1 cellular context compared by ENCODE assay signal in genomic region chr7:105429746-105430612, GRCh38.
A peak's percentile ranks its signal among the peaks of the same experiment; 100 is the strongest.
TF ChIP-seq lines count a peak whose summit lies in the region.

No MANE protein-coding gene starts in this region.

TF ChIP-seq in HepG2, 621 proteins besides CTCF, POLR2A, EP300 and RAD21 (continued from another document):
- TF ChIP-seq ARID5B (CRISPR knock-in tag; IDR thresholded peaks at IDR 0.05): peak; percentile 11; the same call in 1 of the 2 replicates
- TF ChIP-seq ZNF337 (CRISPR knock-in tag; IDR thresholded peaks at IDR 0.05; ENCODE audit: borderline replicate concordance, low read depth): no peak
- no peak for TF ChIP-seq GLI4 (CRISPR knock-in tag; IDR thresholded peaks at IDR 0.05; ENCODE audit: borderline replicate concordance)
- TF ChIP-seq HMGXB4 (CRISPR knock-in tag; IDR thresholded peaks at IDR 0.05; ENCODE audit: borderline replicate concordance in 1 of 2, low read depth in 1 of 2): no peak
- TF ChIP-seq NR3C1 (CRISPR knock-in tag; IDR thresholded peaks at IDR 0.05): no peak
- no peak for TF ChIP-seq TGIF2 (CRISPR knock-in tag; IDR thresholded peaks at IDR 0.05)
- no peak for TF ChIP-seq SNAPC5 (CRISPR knock-in tag; IDR thresholded peaks at IDR 0.05; ENCODE audit: borderline replicate concordance)
- TF ChIP-seq ZNF101 (CRISPR knock-in tag; IDR thresholded peaks at IDR 0.05; ENCODE audit: borderline replicate concordance, low read depth): no peak
- TF ChIP-seq KDM5B (CRISPR knock-in tag; IDR thresholded peaks at IDR 0.05; ENCODE audit: borderline replicate concordance): no peak
- no peak for TF ChIP-seq ZNF343 (CRISPR knock-in tag; IDR thresholded peaks at IDR 0.05)
- TF ChIP-seq TFDP1 (CRISPR knock-in tag; IDR thresholded peaks at IDR 0.05; ENCODE audit: borderline replicate concordance): no peak
- peak; percentile 67; the same call in 1 of the 2 replicates for TF ChIP-seq SMC3 (IDR thresholded peaks at IDR 0.05; ENCODE audit: low read length)
- TF ChIP-seq E2F1 (CRISPR knock-in tag; IDR thresholded peaks at IDR 0.05): no peak
- peak; percentile 61; the same call in 1 of the 2 replicates for TF ChIP-seq MIXL1 (CRISPR knock-in tag; IDR thresholded peaks at IDR 0.05)
- TF ChIP-seq ZGPAT (CRISPR knock-in tag; IDR thresholded peaks at IDR 0.05): no peak
- TF ChIP-seq ZNF18 (CRISPR knock-in tag; IDR thresholded peaks at IDR 0.05; ENCODE audit: insufficient replicate concordance): no peak
- TF ChIP-seq ZNF547 (CRISPR knock-in tag; IDR thresholded peaks at IDR 0.05): no peak
- TF ChIP-seq ZNF710 (CRISPR knock-in tag; IDR thresholded peaks at IDR 0.05; ENCODE audit: borderline replicate concordance): no peak
- no peak for TF ChIP-seq ZNF460 (CRISPR knock-in tag; IDR thresholded peaks at IDR 0.05; ENCODE audit: borderline replicate concordance)
- TF ChIP-seq ZMAT3 (CRISPR knock-in tag; conservative IDR thresholded peaks at IDR 0.05): no peak
- no peak for TF ChIP-seq ZNF281 (CRISPR knock-in tag; IDR thresholded peaks at IDR 0.05; ENCODE audit: borderline replicate concordance)
- no peak for TF ChIP-seq ZNF747 (CRISPR knock-in tag; IDR thresholded peaks at IDR 0.05; ENCODE audit: borderline replicate concordance)
- TF ChIP-seq ZNF367 (CRISPR knock-in tag; IDR thresholded peaks at IDR 0.05; ENCODE audit: borderline replicate concordance): no peak
- no peak for TF ChIP-seq ZC3H13 (CRISPR knock-in tag; IDR thresholded peaks at IDR 0.05)
- TF ChIP-seq ONECUT2 (CRISPR knock-in tag; IDR thresholded peaks at IDR 0.05): no peak
- no peak for TF ChIP-seq ZNF660 (CRISPR knock-in tag; IDR thresholded peaks at IDR 0.05; ENCODE audit: borderline replicate concordance, low read depth)
- TF ChIP-seq ARID3A (IDR thresholded peaks at IDR 0.05; ENCODE audit: low read depth, low read length): peak; percentile 50; the same call in 1 of the 2 replicates
- TF ChIP-seq DPF2 (CRISPR knock-in tag; IDR thresholded peaks at IDR 0.05; ENCODE audit: borderline replicate concordance, low read depth): no peak
- TF ChIP-seq CHCHD3 (CRISPR knock-in tag; IDR thresholded peaks at IDR 0.05): no peak
- TF ChIP-seq CEBPZ (IDR thresholded peaks at IDR 0.05; ENCODE audit: low read length): no peak
- peak; percentile 77 for TF ChIP-seq STAG1 (CRISPR knock-in tag; IDR thresholded peaks at IDR 0.05)
- no peak for TF ChIP-seq ZNF253 (CRISPR knock-in tag; IDR thresholded peaks at IDR 0.05; ENCODE audit: borderline replicate concordance)
TF ChIP-seq in HepG2: peak in this region for 5.
